18 cellular contexts compared by ENCODE assay signal in the genomic region with DNA sequence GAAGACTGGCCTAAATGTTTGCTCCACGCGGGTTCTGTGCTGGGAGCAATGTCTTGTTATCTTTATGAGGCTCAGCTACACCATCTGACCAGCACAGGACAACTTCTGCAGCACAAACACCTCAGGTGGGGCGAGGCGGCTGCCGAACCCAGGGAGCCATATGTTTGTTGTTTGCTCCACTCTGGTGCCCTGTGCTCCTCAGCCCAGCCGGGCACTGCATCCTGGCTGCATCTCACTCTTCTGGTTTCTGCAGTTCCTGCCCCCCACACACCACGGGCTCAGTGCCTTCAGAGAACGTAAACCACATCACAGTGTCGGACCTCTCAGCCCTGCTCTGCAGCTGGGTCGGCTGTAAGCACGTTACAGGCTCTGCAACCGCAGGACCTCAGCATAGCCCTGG. TPM values are rescaled to one million over a fixed set of nuclear protein-coding genes. Genes with fewer than 3 reads are reported as not detected.
DNase-seq lines count a peak whose midpoint lies in the region; ATAC-seq, FAIRE-seq and TF ChIP-seq lines count a peak whose summit lies in the region.
"Had no signal": no experiment of that assay in that cellular context is flagged by ENCODE, and none has a peak within 500 bp of the region (broad histone marks: within the 10 kb centered on the region; RNA-seq: fewer than 3 reads in every experiment).

No MANE protein-coding gene starts in this region.

- H4K20me1 ChIP-seq in HepG2 (ENCODE audit: insufficient read depth, low read length): no peaks in the 10 kb centered on the region
- no peaks in the 10 kb centered on the region for H4K20me1 ChIP-seq in neural progenitor cell (ENCODE audit: low read depth)

- peak; percentile 90 for ATAC-seq in activated CD8-positive, alpha-beta T cell treated with anti-CD3 and anti-CD28 coated beads, Interleukin-2, amount 10 ng/mL, durations not matched to agents 7 days and 5 days
- ATAC-seq in HepG2 (no peak), HG03469 (IDR thresholded peaks at IDR 0.05; ENCODE audit: unreplicated experiment) (no peak), HG03097 (IDR thresholded peaks at IDR 0.05; ENCODE audit: low FRiP score, unreplicated experiment) (no peak)
- ATAC-seq: foreskin keratinocyte had no signal

- H3K4me3 Mint-ChIP-seq in activated CD8-positive, alpha-beta T cell treated with anti-CD3 and anti-CD28 coated beads, Interleukin-2, amount 10 ng/mL, durations not matched to agents 7 days and 5 days: no peak overlapping the region
- H3K4me3 Mint-ChIP-seq in neural progenitor cell: no peak overlapping the region
- H3K4me3 Mint-ChIP-seq: brain, endodermal cell had no signal

- TF ChIP-seq RAD21 in HepG2 (CRISPR knock-in tag; IDR thresholded peaks at IDR 0.05): no peak

- H3K36me3 ChIP-seq in HepG2 (replicated peaks in 1 of 2; ENCODE audit: control insufficient read depth in 1 of 2, insufficient read depth in 2 of 2, low read length in 2 of 2) (peaks cover 5 to 17% of the 10 kb centered on the region in 2 experiments; a peak in 3 of 5 replicates), neural progenitor cell (no peaks in the 10 kb centered on the region)
- H3K36me3 ChIP-seq: ovary had no signal

- H3K36me3 Mint-ChIP-seq in activated CD8-positive, alpha-beta T cell treated with anti-CD3 and anti-CD28 coated beads, Interleukin-2, amount 10 ng/mL, durations not matched to agents 7 days and 5 days (ENCODE audit: low read depth): peaks cover 2% of the 10 kb centered on the region
- peaks cover 3% of the 10 kb centered on the region for H3K36me3 Mint-ChIP-seq in neural progenitor cell
- H3K36me3 Mint-ChIP-seq: brain had no signal

- WGBS in HepG2 (ENCODE audit: low lambda C conversion rate): 87% methylated on average over 12 of the region's 12 CpGs

- H3K79me2 ChIP-seq in HepG2 (ENCODE audit: insufficient read depth, low read length) (no peaks in the 10 kb centered on the region), neural progenitor cell (ENCODE audit: low read depth) (no peaks in the 10 kb centered on the region)

- CTCF ChIA-PET in activated CD8-positive, alpha-beta T cell treated with anti-CD3 and anti-CD28 coated beads, Interleukin-2, amount 10 ng/mL, durations not matched to agents 7 days and 5 days (lab: Charles Lee): interaction anchor here (1.0 to 3.0 kb wide), 5 partner anchors 9 to 155 kb away, joined by 3 to 22 read pairs (median 5); no protein-coding TSS in a partner anchor
- CTCF ChIA-PET in HepG2 (lab: Yijun Ruan, JAX; ENCODE audit: low intra/inter-chr PET ratio, low total read pairs): no interaction called here

- H3F3A ChIP-seq in neural progenitor cell (ENCODE audit: low read depth): no peaks in the 10 kb centered on the region

- no peak overlapping the region for H3K4me3 ChIP-seq in HepG2 (replicated peaks in 1 of 3; ENCODE audit: insufficient read depth in 1 of 3, low read depth in 2 of 3, low read length in 3 of 3)
- no peak overlapping the region for H3K4me3 ChIP-seq in neural progenitor cell
- H3K4me3 ChIP-seq: ovary, vagina had no signal

- H3K9ac ChIP-seq in HepG2 (ENCODE audit: insufficient read depth, low read depth, low read length): no peak overlapping the region
- H3K9ac ChIP-seq in neural progenitor cell: no peak overlapping the region

- BruUV-seq in HepG2 (replicated peaks; lab: Mats Ljungman, UMichigan): no TSS peak

- no peaks in the 10 kb centered on the region for H3K9me3 Mint-ChIP-seq in activated CD8-positive, alpha-beta T cell treated with anti-CD3 and anti-CD28 coated beads, Interleukin-2, amount 10 ng/mL, durations not matched to agents 7 days and 5 days (ENCODE audit: insufficient read depth)
- no peaks in the 10 kb centered on the region for H3K9me3 Mint-ChIP-seq in neural progenitor cell
- H3K9me3 Mint-ChIP-seq: brain had no signal

- no peak for FAIRE-seq in HepG2 (lab: Jason Lieb, UNC)
- FAIRE-seq: GM12892 had no signal

- in situ Hi-C loops in HepG2 (cut with HindIII; ENCODE audit: extremely low pct_ligation_motif_present, low pct_unique_long_range_greater_than_20kb): no loop called here

- no peak overlapping the region for H3K4me2 ChIP-seq in HepG2 (ENCODE audit: low read depth, low read length)
- H3K4me2 ChIP-seq in neural progenitor cell: no peak overlapping the region

- H3K27me3 Mint-ChIP-seq in activated CD8-positive, alpha-beta T cell treated with anti-CD3 and anti-CD28 coated beads, Interleukin-2, amount 10 ng/mL, durations not matched to agents 7 days and 5 days (ENCODE audit: low read depth): peaks cover 2% of the 10 kb centered on the region
- H3K27me3 Mint-ChIP-seq in neural progenitor cell (ENCODE audit: insufficient read depth, low read depth): peaks cover 2% of the 10 kb centered on the region
- H3K27me3 Mint-ChIP-seq: brain had no signal

- no peaks in the 10 kb centered on the region for H3K9me3 ChIP-seq in HepG2 (ENCODE audit: low read length)
- H3K9me3 ChIP-seq in neural progenitor cell (ENCODE audit: low read depth): no peaks in the 10 kb centered on the region
- H3K9me3 ChIP-seq: ovary, vagina had no signal

- no peak for TF ChIP-seq CTCF in HepG2 (CRISPR knock-in tag; IDR thresholded peaks at IDR 0.05)
- no peak for TF ChIP-seq CTCF in neural progenitor cell (IDR thresholded peaks at IDR 0.05)

- H3K27me3 ChIP-seq in HepG2 (ENCODE audit: control insufficient read depth in 1 of 2, insufficient read depth in 2 of 2, low read length in 2 of 2): no peaks in the 10 kb centered on the region
- no peaks in the 10 kb centered on the region for H3K27me3 ChIP-seq in neural progenitor cell
- H3K27me3 ChIP-seq: foreskin keratinocyte, ovary, vagina had no signal

- no peak overlapping the region for H2AFZ ChIP-seq in HepG2 (ENCODE audit: low read length)
- H2AFZ ChIP-seq in neural progenitor cell (replicated peaks): no peak overlapping the region

- no peak overlapping the region for H3K27ac Mint-ChIP-seq in activated CD8-positive, alpha-beta T cell treated with anti-CD3 and anti-CD28 coated beads, Interleukin-2, amount 10 ng/mL, durations not matched to agents 7 days and 5 days
- H3K27ac Mint-ChIP-seq in neural progenitor cell: no peak overlapping the region
- H3K27ac Mint-ChIP-seq: brain, endodermal cell had no signal

- POLR2A ChIA-PET in activated CD8-positive, alpha-beta T cell treated with anti-CD3 and anti-CD28 coated beads, Interleukin-2, amount 10 ng/mL, durations not matched to agents 7 days and 5 days (lab: Charles Lee): interaction anchor here (0.8 to 0.9 kb wide), 2 partner anchors 55 to 121 kb away, joined by 3 read pairs; no protein-coding TSS in a partner anchor
- POLR2A ChIA-PET in HepG2 (lab: Yijun Ruan, JAX): no interaction called here

- peaks cover 38% of the 10 kb centered on the region for H3K4me1 ChIP-seq in HepG2 (ENCODE audit: insufficient read depth, low read length)
- H3K4me1 ChIP-seq in neural progenitor cell: peaks cover 3% of the 10 kb centered on the region
- H3K4me1 ChIP-seq: foreskin keratinocyte had no signal

- TF ChIP-seq POLR2A in HepG2 (IDR thresholded peaks at IDR 0.05; ENCODE audit: insufficient read depth in 1 of 2, low read depth in 2 of 2, low read length in 2 of 2): 0 out of 4 replicates have a peak, but pooled peaks of 1 of the 2 experiments have one; percentile 33

- DNase-seq in stimulated activated CD4-positive, alpha-beta T cell treated with anti-CD3 and anti-CD28 coated beads, Interleukin-4, amount 100 ng/mL, for 24 hours: peak; percentile 20
- no peak for DNase-seq in stimulated activated CD4-positive, alpha-beta T cell treated with anti-CD3 and anti-CD28 coated beads, Interleukin-15, amount 100 ng/mL, for 24 hours
- DNase-seq in activated CD8-positive, alpha-beta T cell treated with anti-CD3 and anti-CD28 coated beads, Interleukin-2, amount 10 ng/mL, durations not matched to agents 7 days and 5 days: peak; percentile 78
- no peak for DNase-seq in HepG2 (ENCODE audit: low spot score)
- no peak for DNase-seq in NCI-H226
- no peak for DNase-seq in neural progenitor cell (ENCODE audit: low spot score)
- DNase-seq: AML-193, foreskin keratinocyte, NCI-H1105 treated with DMSO at 0.1 percent for 48 hours, NCI-H510A, ovary had no signal

- intact Hi-C loops in HepG2 (cut with micrococcal nuclease; ENCODE audit: unreplicated experiment): no loop called here

- H3K27ac ChIP-seq in HepG2 (ENCODE audit: extremely low read length, insufficient read depth, low read length) (no peak overlapping the region), neural progenitor cell (no peak overlapping the region)
- H3K27ac ChIP-seq: foreskin keratinocyte, ovary, vagina had no signal

- TF ChIP-seq EP300 in HepG2 (IDR thresholded peaks at IDR 0.05; ENCODE audit: low read depth in 2 of 2, low read length in 2 of 2) (no peak), HepG2 (CRISPR knock-in tag; IDR thresholded peaks at IDR 0.05; ENCODE audit: borderline replicate concordance) (no peak)

- H3K4me1 Mint-ChIP-seq in activated CD8-positive, alpha-beta T cell treated with anti-CD3 and anti-CD28 coated beads, Interleukin-2, amount 10 ng/mL, durations not matched to agents 7 days and 5 days (ENCODE audit: low read depth): peaks cover 14% of the 10 kb centered on the region
- peaks cover 13% of the 10 kb centered on the region for H3K4me1 Mint-ChIP-seq in neural progenitor cell

RNA-seq across cellular contexts. Expression of a gene that starts 32.4 kb away (rescaled TPM):
- 10 to 100 TPM; 12.4 to 13.3 TPM for total RNA-seq in activated CD8-positive, alpha-beta T cell treated with anti-CD3 and anti-CD28 coated beads, Interleukin-2, amount 10 ng/mL, durations not matched to agents 7 days and 5 days
- total RNA-seq in HepG2 (2016; rRNA removed; fragmentation: Illumina TruSeq; extraction: Trizol) (28.0 and 44.8 TPM in 2 replicates), neural progenitor cell (ENCODE audit: low replicate concordance) (54.6 and 55.4 TPM in 2 replicates)
- total RNA-seq in HepG2 (2016; cell fraction: cytosol; rRNA removed; fragmentation: Illumina TruSeq; extraction: Trizol; ENCODE audit: low read depth): 22.8 and 24.5 TPM in 2 replicates
- total RNA-seq in HepG2 (2016; cell fraction: insoluble cytoplasmic fraction; rRNA removed; fragmentation: Illumina TruSeq; extraction: Trizol): 30.0 and 44.9 TPM in 2 replicates
- total RNA-seq in HepG2 (2016; cell fraction: membrane; rRNA removed; fragmentation: Illumina TruSeq; extraction: Trizol): 51.0 and 58.7 TPM in 2 replicates
- 30.0 and 37.9 TPM in 2 replicates for total RNA-seq in HepG2 (2016; cell fraction: nucleus; rRNA removed; fragmentation: Illumina TruSeq; extraction: Trizol)
- polyA plus RNA-seq in HepG2 (2011; rRNA removed): 112 and 139 TPM in 2 replicates
- polyA plus RNA-seq in HepG2 (2011; cell fraction: cytosol; rRNA removed): 75.0 and 131 TPM in 2 replicates
- 36.3 and 45.0 TPM in 2 replicates for polyA plus RNA-seq in HepG2 (2011; cell fraction: nucleus; rRNA removed)
- 131 and 138 TPM in 2 replicates for polyA plus RNA-seq in HepG2 (2012)
- 36.6 and 41.1 TPM in 2 replicates for polyA plus RNA-seq in HepG2 (2016; cell fraction: cytosol; fragmentation: Illumina TruSeq; extraction: Trizol; ENCODE audit: low read depth)
- polyA plus RNA-seq in HepG2 (2016; cell fraction: insoluble cytoplasmic fraction; fragmentation: Illumina TruSeq; extraction: Trizol; ENCODE audit: low read depth): 37.7 and 42.0 TPM in 2 replicates
- 56.2 and 59.4 TPM in 2 replicates for polyA plus RNA-seq in HepG2 (2016; cell fraction: membrane; fragmentation: Illumina TruSeq; extraction: Trizol; ENCODE audit: low read depth)
- 59.5 and 60.5 TPM in 2 replicates for polyA plus RNA-seq in HepG2 (2016; cell fraction: nucleus; fragmentation: Illumina TruSeq; extraction: Trizol; ENCODE audit: insufficient read depth, low read depth)
- 21.9 and 76.0 TPM in 2 replicates for polyA minus RNA-seq in HepG2 (2011; rRNA and poly(A)+ RNA removed; ENCODE audit: low replicate concordance)
- 38.4 and 70.8 TPM in 2 replicates for polyA minus RNA-seq in HepG2 (2011; cell fraction: cytosol; rRNA and poly(A)+ RNA removed)
- polyA minus RNA-seq in HepG2 (2011; cell fraction: nucleus; rRNA and poly(A)+ RNA removed): 18.8 and 29.5 TPM in 2 replicates

RNA-seq across cellular contexts. Expression of a gene that starts 34.8 kb away (rescaled TPM):
- total RNA-seq in activated CD8-positive, alpha-beta T cell treated with anti-CD3 and anti-CD28 coated beads, Interleukin-2, amount 10 ng/mL, durations not matched to agents 7 days and 5 days: not detected
- total RNA-seq in HepG2 (2016; rRNA removed; fragmentation: Illumina TruSeq; extraction: Trizol) (not detected in 2 replicates), neural progenitor cell (ENCODE audit: low replicate concordance) (not detected in 2 replicates)
- total RNA-seq in HepG2 (2016; cell fraction: cytosol; rRNA removed; fragmentation: Illumina TruSeq; extraction: Trizol; ENCODE audit: low read depth): not detected in 2 replicates
- total RNA-seq in HepG2 (2016; cell fraction: insoluble cytoplasmic fraction; rRNA removed; fragmentation: Illumina TruSeq; extraction: Trizol): not detected in 2 replicates
- total RNA-seq in HepG2 (2016; cell fraction: membrane; rRNA removed; fragmentation: Illumina TruSeq; extraction: Trizol): not detected in 2 replicates
- not detected in 2 replicates for total RNA-seq in HepG2 (2016; cell fraction: nucleus; rRNA removed; fragmentation: Illumina TruSeq; extraction: Trizol)
- not detected in 2 replicates for polyA plus RNA-seq in HepG2 (2011; rRNA removed)
- polyA plus RNA-seq in HepG2 (2011; cell fraction: cytosol; rRNA removed): not detected in 2 replicates
- not detected in 2 replicates for polyA plus RNA-seq in HepG2 (2011; cell fraction: nucleus; rRNA removed)
- not detected in 2 replicates for polyA plus RNA-seq in HepG2 (2012)
- not detected in 2 replicates for polyA plus RNA-seq in HepG2 (2016; cell fraction: cytosol; fragmentation: Illumina TruSeq; extraction: Trizol; ENCODE audit: low read depth)
- not detected in 2 replicates for polyA plus RNA-seq in HepG2 (2016; cell fraction: insoluble cytoplasmic fraction; fragmentation: Illumina TruSeq; extraction: Trizol; ENCODE audit: low read depth)
- not detected in 2 replicates for polyA plus RNA-seq in HepG2 (2016; cell fraction: membrane; fragmentation: Illumina TruSeq; extraction: Trizol; ENCODE audit: low read depth)
- polyA plus RNA-seq in HepG2 (2016; cell fraction: nucleus; fragmentation: Illumina TruSeq; extraction: Trizol; ENCODE audit: insufficient read depth, low read depth): not detected in 2 replicates
- polyA minus RNA-seq in HepG2 (2011; rRNA and poly(A)+ RNA removed; ENCODE audit: low replicate concordance): 0.36 and 9.8 TPM in 2 replicates
- polyA minus RNA-seq in HepG2 (2011; cell fraction: cytosol; rRNA and poly(A)+ RNA removed): not detected in 2 replicates
- not detected in 2 replicates for polyA minus RNA-seq in HepG2 (2011; cell fraction: nucleus; rRNA and poly(A)+ RNA removed)
- total RNA-seq: Daoy, endodermal cell had no signal

RNA-seq across cellular contexts. Expression of a gene that starts 48.1 kb away (rescaled TPM):
- total RNA-seq in activated CD8-positive, alpha-beta T cell treated with anti-CD3 and anti-CD28 coated beads, Interleukin-2, amount 10 ng/mL, durations not matched to agents 7 days and 5 days: 10 to 100 TPM; 59.3 to 61.2 TPM
- 41.0 and 49.1 TPM in 2 replicates for total RNA-seq in HepG2 (2016; rRNA removed; fragmentation: Illumina TruSeq; extraction: Trizol)
- total RNA-seq in HepG2 (2016; cell fraction: cytosol; rRNA removed; fragmentation: Illumina TruSeq; extraction: Trizol; ENCODE audit: low read depth): 9.7 and 10.0 TPM in 2 replicates
- 41.7 and 48.0 TPM in 2 replicates for total RNA-seq in HepG2 (2016; cell fraction: insoluble cytoplasmic fraction; rRNA removed; fragmentation: Illumina TruSeq; extraction: Trizol)
- 15.3 and 17.9 TPM in 2 replicates for total RNA-seq in HepG2 (2016; cell fraction: membrane; rRNA removed; fragmentation: Illumina TruSeq; extraction: Trizol)
- 24.8 and 26.0 TPM in 2 replicates for total RNA-seq in HepG2 (2016; cell fraction: nucleus; rRNA removed; fragmentation: Illumina TruSeq; extraction: Trizol)
- polyA plus RNA-seq in HepG2 (2011; rRNA removed): 33.6 and 36.0 TPM in 2 replicates
- polyA plus RNA-seq in HepG2 (2011; cell fraction: cytosol; rRNA removed): 25.2 and 31.5 TPM in 2 replicates
- polyA plus RNA-seq in HepG2 (2011; cell fraction: nucleus; rRNA removed): 43.8 and 48.7 TPM in 2 replicates
- 37.4 and 57.9 TPM in 2 replicates for polyA plus RNA-seq in HepG2 (2012)
- polyA plus RNA-seq in HepG2 (2016; cell fraction: cytosol; fragmentation: Illumina TruSeq; extraction: Trizol; ENCODE audit: low read depth): 7.4 and 7.7 TPM in 2 replicates
- polyA plus RNA-seq in HepG2 (2016; cell fraction: insoluble cytoplasmic fraction; fragmentation: Illumina TruSeq; extraction: Trizol; ENCODE audit: low read depth): 47.9 and 48.6 TPM in 2 replicates
- 11.8 and 11.9 TPM in 2 replicates for polyA plus RNA-seq in HepG2 (2016; cell fraction: membrane; fragmentation: Illumina TruSeq; extraction: Trizol; ENCODE audit: low read depth)
- polyA plus RNA-seq in HepG2 (2016; cell fraction: nucleus; fragmentation: Illumina TruSeq; extraction: Trizol; ENCODE audit: insufficient read depth, low read depth): 37.6 and 45.3 TPM in 2 replicates
- polyA minus RNA-seq in HepG2 (2011; rRNA and poly(A)+ RNA removed; ENCODE audit: low replicate concordance): 14.9 and 21.3 TPM in 2 replicates
- polyA minus RNA-seq in HepG2 (2011; cell fraction: cytosol; rRNA and poly(A)+ RNA removed): 13.4 and 16.7 TPM in 2 replicates
- polyA minus RNA-seq in HepG2 (2011; cell fraction: nucleus; rRNA and poly(A)+ RNA removed): 10.3 and 15.4 TPM in 2 replicates
- 8.7 and 11.6 TPM in 2 replicates for total RNA-seq in neural progenitor cell (ENCODE audit: low replicate concordance)

RNA-seq across cellular contexts. Expression of a gene that starts 48.3 kb away (rescaled TPM):
- 10 to 100 TPM; 39.6 to 44.7 TPM for total RNA-seq in activated CD8-positive, alpha-beta T cell treated with anti-CD3 and anti-CD28 coated beads, Interleukin-2, amount 10 ng/mL, durations not matched to agents 7 days and 5 days
- total RNA-seq in HepG2 (2016; rRNA removed; fragmentation: Illumina TruSeq; extraction: Trizol): 39.7 and 39.9 TPM in 2 replicates
- total RNA-seq in HepG2 (2016; cell fraction: cytosol; rRNA removed; fragmentation: Illumina TruSeq; extraction: Trizol; ENCODE audit: low read depth): 13.8 and 15.1 TPM in 2 replicates
- 40.1 and 40.8 TPM in 2 replicates for total RNA-seq in HepG2 (2016; cell fraction: insoluble cytoplasmic fraction; rRNA removed; fragmentation: Illumina TruSeq; extraction: Trizol)
- total RNA-seq in HepG2 (2016; cell fraction: membrane; rRNA removed; fragmentation: Illumina TruSeq; extraction: Trizol): 23.4 and 26.9 TPM in 2 replicates
- total RNA-seq in HepG2 (2016; cell fraction: nucleus; rRNA removed; fragmentation: Illumina TruSeq; extraction: Trizol): 28.8 and 32.4 TPM in 2 replicates
- polyA plus RNA-seq in HepG2 (2011; rRNA removed): 85.4 and 104 TPM in 2 replicates
- 54.2 and 65.9 TPM in 2 replicates for polyA plus RNA-seq in HepG2 (2011; cell fraction: cytosol; rRNA removed)
- 68.9 and 70.3 TPM in 2 replicates for polyA plus RNA-seq in HepG2 (2011; cell fraction: nucleus; rRNA removed)
- 49.3 and 49.6 TPM in 2 replicates for polyA plus RNA-seq in HepG2 (2012)
- 16.6 and 18.6 TPM in 2 replicates for polyA plus RNA-seq in HepG2 (2016; cell fraction: cytosol; fragmentation: Illumina TruSeq; extraction: Trizol; ENCODE audit: low read depth)
- 45.5 and 51.2 TPM in 2 replicates for polyA plus RNA-seq in HepG2 (2016; cell fraction: insoluble cytoplasmic fraction; fragmentation: Illumina TruSeq; extraction: Trizol; ENCODE audit: low read depth)
- 22.2 and 23.6 TPM in 2 replicates for polyA plus RNA-seq in HepG2 (2016; cell fraction: membrane; fragmentation: Illumina TruSeq; extraction: Trizol; ENCODE audit: low read depth)
- 60.8 and 67.8 TPM in 2 replicates for polyA plus RNA-seq in HepG2 (2016; cell fraction: nucleus; fragmentation: Illumina TruSeq; extraction: Trizol; ENCODE audit: insufficient read depth, low read depth)
- polyA minus RNA-seq in HepG2 (2011; rRNA and poly(A)+ RNA removed; ENCODE audit: low replicate concordance): 23.4 and 37.2 TPM in 2 replicates
- 17.2 and 17.6 TPM in 2 replicates for polyA minus RNA-seq in HepG2 (2011; cell fraction: cytosol; rRNA and poly(A)+ RNA removed)
- 17.6 and 22.6 TPM in 2 replicates for polyA minus RNA-seq in HepG2 (2011; cell fraction: nucleus; rRNA and poly(A)+ RNA removed)
- 38.1 and 40.4 TPM in 2 replicates for total RNA-seq in neural progenitor cell (ENCODE audit: low replicate concordance)

RNA-seq across cellular contexts. Expression of a gene that starts 58.8 kb away (rescaled TPM):
- 100 to 1,000 TPM; 420 to 444 TPM for total RNA-seq in activated CD8-positive, alpha-beta T cell treated with anti-CD3 and anti-CD28 coated beads, Interleukin-2, amount 10 ng/mL, durations not matched to agents 7 days and 5 days
- 249 and 319 TPM in 2 replicates for total RNA-seq in HepG2 (2016; rRNA removed; fragmentation: Illumina TruSeq; extraction: Trizol)
- total RNA-seq in HepG2 (2016; cell fraction: cytosol; rRNA removed; fragmentation: Illumina TruSeq; extraction: Trizol; ENCODE audit: low read depth): 103 and 114 TPM in 2 replicates
- 260 and 312 TPM in 2 replicates for total RNA-seq in HepG2 (2016; cell fraction: insoluble cytoplasmic fraction; rRNA removed; fragmentation: Illumina TruSeq; extraction: Trizol)
- total RNA-seq in HepG2 (2016; cell fraction: membrane; rRNA removed; fragmentation: Illumina TruSeq; extraction: Trizol): 135 and 140 TPM in 2 replicates
- total RNA-seq in HepG2 (2016; cell fraction: nucleus; rRNA removed; fragmentation: Illumina TruSeq; extraction: Trizol): 349 and 418 TPM in 2 replicates
- polyA plus RNA-seq in HepG2 (2011; rRNA removed): 306 and 308 TPM in 2 replicates
- 103 and 169 TPM in 2 replicates for polyA plus RNA-seq in HepG2 (2011; cell fraction: cytosol; rRNA removed)
- polyA plus RNA-seq in HepG2 (2011; cell fraction: nucleus; rRNA removed): 1,720 and 2,373 TPM in 2 replicates
- 214 and 282 TPM in 2 replicates for polyA plus RNA-seq in HepG2 (2012)
- polyA plus RNA-seq in HepG2 (2016; cell fraction: cytosol; fragmentation: Illumina TruSeq; extraction: Trizol; ENCODE audit: low read depth): 77.5 and 85.0 TPM in 2 replicates
- 376 and 395 TPM in 2 replicates for polyA plus RNA-seq in HepG2 (2016; cell fraction: insoluble cytoplasmic fraction; fragmentation: Illumina TruSeq; extraction: Trizol; ENCODE audit: low read depth)
- polyA plus RNA-seq in HepG2 (2016; cell fraction: membrane; fragmentation: Illumina TruSeq; extraction: Trizol; ENCODE audit: low read depth): 116 and 123 TPM in 2 replicates
- 776 and 819 TPM in 2 replicates for polyA plus RNA-seq in HepG2 (2016; cell fraction: nucleus; fragmentation: Illumina TruSeq; extraction: Trizol; ENCODE audit: insufficient read depth, low read depth)
- 243 and 377 TPM in 2 replicates for polyA minus RNA-seq in HepG2 (2011; rRNA and poly(A)+ RNA removed; ENCODE audit: low replicate concordance)
- 59.7 and 82.4 TPM in 2 replicates for polyA minus RNA-seq in HepG2 (2011; cell fraction: cytosol; rRNA and poly(A)+ RNA removed)
- 526 and 551 TPM in 2 replicates for polyA minus RNA-seq in HepG2 (2011; cell fraction: nucleus; rRNA and poly(A)+ RNA removed)
- 329 and 333 TPM in 2 replicates for total RNA-seq in neural progenitor cell (ENCODE audit: low replicate concordance)

Comparison
In these comparisons a context has a peak if more than half of its experiments do, and no peak if none do; other contexts are left out.
1. DNase-seq: peak in stimulated activated CD4-positive, alpha-beta T cell treated with anti-CD3 and anti-CD28 coated beads, Interleukin-4, amount 100 ng/mL, for 24 hours (single experiment) and activated CD8-positive, alpha-beta T cell treated with anti-CD3 and anti-CD28 coated beads, Interleukin-2, amount 10 ng/mL, durations not matched to agents 7 days and 5 days (single experiment); none in stimulated activated CD4-positive, alpha-beta T cell treated with anti-CD3 and anti-CD28 coated beads, Interleukin-15, amount 100 ng/mL, for 24 hours (single experiment), HepG2 (single experiment), NCI-H226 (single experiment) and neural progenitor cell (single experiment).